1 cellular context compared by ENCODE assay signal in genomic region chr9:33835625-33836260, GRCh38.
TF ChIP-seq lines count a peak whose summit lies in the region.

No MANE protein-coding gene starts in this region.

TF ChIP-seq in HepG2, 621 proteins besides CTCF, POLR2A, EP300 and RAD21:
- TF ChIP-seq IRF2 (CRISPR knock-in tag; IDR thresholded peaks at IDR 0.05), result no peak
- no peak for TF ChIP-seq ATF6 (CRISPR knock-in tag; conservative IDR thresholded peaks at IDR 0.05)
- TF ChIP-seq ZNF770 (CRISPR knock-in tag; IDR thresholded peaks at IDR 0.05), result peak; percentile 62
- no peak for TF ChIP-seq TAF1 (CRISPR knock-in tag; IDR thresholded peaks at IDR 0.05)
- TF ChIP-seq ZBTB14 (CRISPR knock-in tag; IDR thresholded peaks at IDR 0.05), result no peak
- TF ChIP-seq ZNF121 (CRISPR knock-in tag; IDR thresholded peaks at IDR 0.05), result peak; percentile 76
